ENCODE assay signal across 1 cellular context in the genomic region with DNA sequence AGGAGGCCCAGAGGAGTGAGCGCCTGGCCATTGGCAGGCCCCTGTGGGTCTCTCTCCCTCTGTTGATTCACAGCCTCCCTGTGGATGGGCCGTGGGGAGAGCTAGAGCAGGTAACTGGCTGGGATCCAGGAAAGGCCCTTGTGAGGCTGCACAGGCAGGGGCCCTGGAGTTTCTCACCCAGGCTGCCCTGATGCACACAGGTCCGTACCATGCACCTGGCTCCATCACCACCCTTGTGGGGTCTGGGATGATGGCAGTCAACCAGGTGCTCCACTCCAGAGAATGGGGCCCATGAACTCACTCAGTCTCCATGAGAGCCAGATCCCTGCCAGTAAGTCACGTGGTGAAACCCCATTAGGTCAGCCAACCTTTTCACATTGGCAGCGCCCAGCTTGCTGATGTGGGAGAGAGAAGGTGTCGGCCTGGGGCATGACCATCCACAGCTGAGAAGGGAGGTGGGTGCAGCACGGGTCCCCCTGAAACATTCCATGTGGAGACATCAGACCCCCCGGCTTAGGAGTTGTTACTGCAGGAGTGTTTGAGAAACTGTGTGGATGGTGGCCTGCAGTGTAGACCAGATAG.
TF ChIP-seq lines count a peak whose summit lies in the region.

No MANE protein-coding gene starts in this region.

TF ChIP-seq in HepG2, 621 proteins besides CTCF, POLR2A, EP300 and RAD21 (continued from another document):
- TF ChIP-seq, protein P1, sequence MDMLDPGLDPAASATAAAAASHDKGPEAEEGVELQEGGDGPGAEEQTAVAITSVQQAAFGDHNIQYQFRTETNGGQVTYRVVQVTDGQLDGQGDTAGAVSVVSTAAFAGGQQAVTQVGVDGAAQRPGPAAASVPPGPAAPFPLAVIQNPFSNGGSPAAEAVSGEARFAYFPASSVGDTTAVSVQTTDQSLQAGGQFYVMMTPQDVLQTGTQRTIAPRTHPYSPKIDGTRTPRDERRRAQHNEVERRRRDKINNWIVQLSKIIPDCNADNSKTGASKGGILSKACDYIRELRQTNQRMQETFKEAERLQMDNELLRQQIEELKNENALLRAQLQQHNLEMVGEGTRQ (IDR thresholded peaks at IDR 0.05; ENCODE audit: low read depth, low read length) = 0 out of 2 replicates have a peak, but pooled peaks have one; percentile 16
- TF ChIP-seq, protein P1 (CRISPR knock-in tag; IDR thresholded peaks at IDR 0.05; ENCODE audit: borderline replicate concordance) = no peak
